Comparison of ENCODE assay signal across 13 cellular contexts in the genomic region with DNA sequence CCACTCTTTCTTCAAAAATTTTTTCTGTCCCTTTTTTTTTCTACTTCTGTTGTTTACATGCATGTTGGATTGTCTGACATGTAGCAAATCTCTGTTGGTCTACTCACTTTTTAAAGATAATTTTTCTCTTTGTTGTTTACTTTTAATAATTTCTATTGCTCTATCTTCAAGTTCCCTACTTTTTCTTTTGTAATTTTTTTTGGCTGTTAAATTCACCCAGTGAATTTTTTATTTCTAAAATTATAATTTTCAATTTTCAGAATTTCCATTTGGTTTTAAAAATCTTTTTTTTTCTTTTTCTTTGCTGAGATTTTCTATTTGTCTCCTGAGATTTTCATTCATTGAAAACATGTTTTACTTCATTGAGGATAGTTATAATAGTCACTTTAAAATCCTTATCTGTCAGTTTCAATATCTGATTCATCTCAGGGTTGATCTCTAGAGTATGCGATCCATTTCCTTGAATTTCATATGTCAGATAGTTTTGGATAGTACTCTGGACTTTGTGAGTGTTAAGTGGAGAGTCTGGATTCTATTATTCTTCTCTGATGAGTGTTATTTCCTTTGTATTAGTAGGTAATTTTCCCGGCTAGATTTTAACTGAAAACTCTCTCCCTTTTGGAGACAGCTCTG. TPM values are rescaled to one million over a fixed set of nuclear protein-coding genes. Genes with fewer than 3 reads are reported as not detected.
A peak's percentile ranks its signal among the peaks of the same experiment; 100 is the strongest.
DNase-seq lines count a peak whose midpoint lies in the region; ATAC-seq and TF ChIP-seq lines count a peak whose summit lies in the region.
"Had no signal": no experiment of that assay in that cellular context is flagged by ENCODE, and none has a peak within 500 bp of the region (broad histone marks: within the 10 kb centered on the region; RNA-seq: fewer than 3 reads in every experiment).

No MANE protein-coding gene starts in this region.

- CTCF ChIA-PET in IMR-90 (lab: Yijun Ruan, JAX), result no interaction called here

- H3K9me1 ChIP-seq in IMR-90 (ENCODE audit: insufficient read depth, low read length), result no peaks in the 10 kb centered on the region

- H2BK120ac ChIP-seq in IMR-90 (ENCODE audit: low read depth, low read length), result peak overlapping the region; percentile 96; the same call in 1 of the 2 replicates

- peaks cover 8% of the 10 kb centered on the region for H3K36me3 Mint-ChIP-seq in T-helper 1 cell treated with Interleukin-12 subunit alpha and Interleukin-12 subunit beta and Interleukin-4 antibody, amounts not matched to agents 30 μg/mL and 1 μg/mL, for 36 hours (ENCODE audit: low read depth)
- H3K36me3 Mint-ChIP-seq in activated naive CD8-positive, alpha-beta T cell treated with anti-CD3 and anti-CD28 coated beads, Interleukin-2, amount 50 U/mL, for 24 hours (ENCODE audit: low read depth), result peaks cover 13% of the 10 kb centered on the region
- H3K36me3 Mint-ChIP-seq in natural killer cell treated with Interleukin-12 subunit alpha and Interleukin-12 subunit beta and Interleukin-15 and Interleukin-18, amount 100 ng/mL, for 72 hours, result peaks cover 7% of the 10 kb centered on the region

- H3K9me3 ChIP-seq in IMR-90 (ENCODE audit: control insufficient read depth, insufficient read depth, low read length), result no peaks in the 10 kb centered on the region
- H3K9me3 ChIP-seq: heart right ventricle, left lung had no signal

- H4K91ac ChIP-seq in IMR-90 (ENCODE audit: insufficient read depth, low read depth, low read length), result peak overlapping the region; percentile 98; the same call in 1 of the 2 replicates

- in situ Hi-C loops in IMR-90 (cut with MboI; ENCODE audit: low sequenced_read_pairs), result loop anchor here (10.0 kb wide), 1 partner anchor 405 kb away; no protein-coding TSS in a partner anchor

- peaks cover 32% of the 10 kb centered on the region for H3K27me3 Mint-ChIP-seq in T-helper 1 cell treated with Interleukin-12 subunit alpha and Interleukin-12 subunit beta and Interleukin-4 antibody, amounts not matched to agents 30 μg/mL and 1 μg/mL, for 36 hours (ENCODE audit: low read depth)
- peaks cover 21% of the 10 kb centered on the region for H3K27me3 Mint-ChIP-seq in activated naive CD8-positive, alpha-beta T cell treated with anti-CD3 and anti-CD28 coated beads, Interleukin-2, amount 50 U/mL, for 24 hours
- H3K27me3 Mint-ChIP-seq in natural killer cell treated with Interleukin-12 subunit alpha and Interleukin-12 subunit beta and Interleukin-15 and Interleukin-18, amount 100 ng/mL, for 72 hours, result peaks cover 18 to 24% of the 10 kb centered on the region in 2 donors

- peaks cover 30% of the 10 kb centered on the region for H3K4me1 Mint-ChIP-seq in T-helper 1 cell treated with Interleukin-12 subunit alpha and Interleukin-12 subunit beta and Interleukin-4 antibody, amounts not matched to agents 30 μg/mL and 1 μg/mL, for 36 hours (ENCODE audit: low read depth)
- H3K4me1 Mint-ChIP-seq in activated naive CD8-positive, alpha-beta T cell treated with anti-CD3 and anti-CD28 coated beads, Interleukin-2, amount 50 U/mL, for 24 hours, result peaks cover 37% of the 10 kb centered on the region
- peaks cover 24 to 33% of the 10 kb centered on the region in 2 donors for H3K4me1 Mint-ChIP-seq in natural killer cell treated with Interleukin-12 subunit alpha and Interleukin-12 subunit beta and Interleukin-15 and Interleukin-18, amount 100 ng/mL, for 72 hours (ENCODE audit: low read depth in 2 of 2)

- no peak overlapping the region for H2AK5ac ChIP-seq in IMR-90 (ENCODE audit: low read depth, low read length)

- intact Hi-C loops in IMR-90 (cut with micrococcal nuclease) (loop anchor here (5.0 to 10.0 kb wide), 2 partner anchors 118 to 415 kb away; partner anchors contain the start of gene ARPC5), left colon (cut with DNase I, micrococcal nuclease) (no loop called here)

- H3K14ac ChIP-seq in IMR-90 (replicated peaks; ENCODE audit: low read depth, low read length), result no peak overlapping the region

- H3K27ac ChIP-seq in IMR-90 (ENCODE audit: insufficient read depth, low read length), result no peak overlapping the region

- WGBS in IMR-90 (ENCODE audit: extremely low coverage in 2 of 2, insufficient read length in 1 of 2), 2 experiments, result no CpG with 5 or more reads among the region's 2 CpGs

- no peaks in the 10 kb centered on the region for H3K27me3 ChIP-seq in IMR-90 (ENCODE audit: control insufficient read depth, insufficient read depth, low read length)
- H3K27me3 ChIP-seq: left lung had no signal

- 0 out of 3 replicates have a peak overlapping the region, but pooled peaks have one; percentile 95 for H2BK15ac ChIP-seq in IMR-90 (ENCODE audit: low read depth, low read length)

- H3K4me2 ChIP-seq in IMR-90 (ENCODE audit: low read depth, low read length), result no peak overlapping the region

- no peak for TF ChIP-seq RAD21 in IMR-90 (IDR thresholded peaks at IDR 0.05; ENCODE audit: low read length)

- H3K4ac ChIP-seq in IMR-90 (ENCODE audit: low read depth, low read length), result peak overlapping the region; percentile 97; the same call in 1 of the 2 replicates

- H4K5ac ChIP-seq in IMR-90 (ENCODE audit: low read depth, low read length), result peak overlapping the region; percentile 99; the same call in 1 of the 2 replicates

- H3K9me3 Mint-ChIP-seq in T-helper 1 cell treated with Interleukin-12 subunit alpha and Interleukin-12 subunit beta and Interleukin-4 antibody, amounts not matched to agents 30 μg/mL and 1 μg/mL, for 36 hours, result no peaks in the 10 kb centered on the region
- H3K9me3 Mint-ChIP-seq in activated naive CD8-positive, alpha-beta T cell treated with anti-CD3 and anti-CD28 coated beads, Interleukin-2, amount 50 U/mL, for 24 hours, result no peaks in the 10 kb centered on the region
- H3K9me3 Mint-ChIP-seq in natural killer cell treated with Interleukin-12 subunit alpha and Interleukin-12 subunit beta and Interleukin-15 and Interleukin-18, amount 100 ng/mL, for 72 hours, result no peaks in the 10 kb centered on the region

- 0 out of 2 replicates have a peak overlapping the region, but pooled peaks have one; percentile 93 for H3K23ac ChIP-seq in IMR-90 (ENCODE audit: low read depth, low read length)

- H3K4me3 Mint-ChIP-seq in T-helper 1 cell treated with Interleukin-12 subunit alpha and Interleukin-12 subunit beta and Interleukin-4 antibody, amounts not matched to agents 30 μg/mL and 1 μg/mL, for 36 hours, result peak overlapping the region; percentile 32
- no peak overlapping the region for H3K4me3 Mint-ChIP-seq in activated naive CD8-positive, alpha-beta T cell treated with anti-CD3 and anti-CD28 coated beads, Interleukin-2, amount 50 U/mL, for 24 hours
- H3K4me3 Mint-ChIP-seq in natural killer cell treated with Interleukin-12 subunit alpha and Interleukin-12 subunit beta and Interleukin-15 and Interleukin-18, amount 100 ng/mL, for 72 hours, result peak overlapping the region; percentile 93

- peak overlapping the region; percentile 98; the same call in 1 of the 2 replicates for H3K56ac ChIP-seq in IMR-90 (ENCODE audit: extremely low read depth, insufficient read depth, low read length)

- dilution Hi-C loops in IMR-90 (cut with HindIII; ENCODE audit: low sequenced_read_pairs, unreplicated experiment), result no loop called here

- H3K4me3 ChIP-seq in IMR-90 (ENCODE audit: insufficient read depth, low read depth, low read length), result no peak overlapping the region
- H3K4me3 ChIP-seq: left lung had no signal

- peaks cover 2% of the 10 kb centered on the region; the same call in 1 of the 2 replicates for H3K36me3 ChIP-seq in IMR-90 (ENCODE audit: control insufficient read depth, insufficient read depth, low read length)

- no peak overlapping the region for H3K27ac Mint-ChIP-seq in T-helper 1 cell treated with Interleukin-12 subunit alpha and Interleukin-12 subunit beta and Interleukin-4 antibody, amounts not matched to agents 30 μg/mL and 1 μg/mL, for 36 hours
- H3K27ac Mint-ChIP-seq in activated naive CD8-positive, alpha-beta T cell treated with anti-CD3 and anti-CD28 coated beads, Interleukin-2, amount 50 U/mL, for 24 hours, result peak overlapping the region; percentile 11
- H3K27ac Mint-ChIP-seq in natural killer cell treated with Interleukin-12 subunit alpha and Interleukin-12 subunit beta and Interleukin-15 and Interleukin-18, amount 100 ng/mL, for 72 hours, result peak overlapping the region; percentile 95 to 98

- H3K4me1 ChIP-seq in IMR-90 (ENCODE audit: control insufficient read depth, insufficient read depth, low read length), result peaks cover 10% of the 10 kb centered on the region; the same call in 1 of the 2 replicates

- H4K8ac ChIP-seq in IMR-90 (ENCODE audit: low read depth in 2 of 2, low read length in 2 of 2), result peak overlapping the region; percentile 96; a peak in 3 of 4 replicates

- no peaks in the 10 kb centered on the region for H4K20me1 ChIP-seq in IMR-90 (ENCODE audit: insufficient read depth, low read length)

- H3K9ac ChIP-seq in IMR-90 (ENCODE audit: low read depth, low read length), result peak overlapping the region; percentile 99; the same call in 1 of the 2 replicates

- no peak for TF ChIP-seq POLR2A in IMR-90 (IDR thresholded peaks at IDR 0.05; ENCODE audit: low read depth, low read length)

- H3K18ac ChIP-seq in IMR-90 (ENCODE audit: low read depth, low read length), result peak overlapping the region; percentile 88; the same call in 1 of the 2 replicates

- peak overlapping the region; percentile 93 for H2BK5ac ChIP-seq in IMR-90 (ENCODE audit: low read depth, low read length, poor library complexity, severe bottlenecking)

- H3K79me1 ChIP-seq in IMR-90 (ENCODE audit: low read depth in 1 of 2, low read length in 2 of 2), result peaks cover 14 to 35% of the 10 kb centered on the region in 2 experiments

- no peak for DNase-seq in T-helper 1 cell
- DNase-seq in IMR-90, result no peak
- no peak for DNase-seq in activated naive CD8-positive, alpha-beta T cell treated with anti-CD3 and anti-CD28 coated beads, Interleukin-2, amount 50 U/mL, for 24 hours
- DNase-seq in natural killer cell treated with Interleukin-12 subunit alpha and Interleukin-12 subunit beta and Interleukin-15 and Interleukin-18, amount 100 ng/mL, for 72 hours (ENCODE audit: low spot score), result no peak
- no peak for DNase-seq in activated CD8-positive, alpha-beta memory T cell treated with anti-CD3 and anti-CD28 coated beads, Interleukin-2, amount 50 U/mL, for 48 hours
- DNase-seq in left colon, result no peak
- DNase-seq: activated CD4-positive, CD25-positive, alpha-beta regulatory T cell; activated effector memory CD4-positive, alpha-beta T cell treated with anti-CD3 and anti-CD28 coated beads, Interleukin-2, amount 50 U/mL, for 16 hours; cerebellar nuclear complex; heart right ventricle; left lung had no signal

- no peak for ATAC-seq in IMR-90 (ENCODE audit: low read depth)
- ATAC-seq in activated naive CD8-positive, alpha-beta T cell treated with anti-CD3 and anti-CD28 coated beads, Interleukin-2, amount 50 U/mL, for 24 hours, result no peak
- no peak for ATAC-seq in natural killer cell treated with Interleukin-12 subunit alpha and Interleukin-12 subunit beta and Interleukin-15 and Interleukin-18, amount 100 ng/mL, for 72 hours
- ATAC-seq in left colon, result no peak
- ATAC-seq in HG03342 (IDR thresholded peaks at IDR 0.05; ENCODE audit: unreplicated experiment), result no peak
- ATAC-seq: left lung had no signal

- H2BK20ac ChIP-seq in IMR-90 (ENCODE audit: low read depth, low read length), result peak overlapping the region; percentile 91; the same call in 1 of the 2 replicates

- no peak for TF ChIP-seq CTCF in IMR-90 (conservative IDR thresholded peaks at IDR 0.05; ENCODE audit: low read depth, low read length)

- POLR2A ChIA-PET in IMR-90 (lab: Charles Lee; ENCODE audit: unreplicated experiment), result interaction anchor here (1.6 kb wide), 1 partner anchor 8 kb away, joined by 8 read pairs; no protein-coding TSS in a partner anchor

- H2AK9ac ChIP-seq in IMR-90 (replicated peaks; ENCODE audit: low read depth, low read length, poor library complexity), result no peak overlapping the region

- no peak overlapping the region for H2AFZ ChIP-seq in IMR-90 (replicated peaks; ENCODE audit: low read length, poor library complexity)

- BruUV-seq in IMR-90 (replicated peaks; lab: Mats Ljungman, UMichigan), result no TSS peak

RNA-seq across cellular contexts. Expression of gene TSEN15, which starts 1.6 kb away (rescaled TPM):
- total RNA-seq in IMR-90 (2012; rRNA removed), result 45.0 and 80.3 TPM in 2 replicates
- polyA plus RNA-seq in IMR-90 (2012; rRNA removed), result 26.7 and 32.4 TPM in 2 replicates
- polyA plus RNA-seq in IMR-90 (2012; cell fraction: cytosol; rRNA removed), result 59.8 and 60.1 TPM in 2 replicates
- polyA plus RNA-seq in IMR-90 (2012; cell fraction: nucleus; rRNA removed; ENCODE audit: low replicate concordance), result 18.1 and 26.0 TPM in 2 replicates
- 10 to 100 TPM; 40.2 to 42.6 TPM for total RNA-seq in natural killer cell treated with Interleukin-12 subunit alpha and Interleukin-12 subunit beta and Interleukin-15 and Interleukin-18, amount 100 ng/mL, for 72 hours
- total RNA-seq in left colon, result 10 to 100 TPM in 1 of 2 donors, 1 to 10 TPM in 1; 9.5 to 11.1 TPM

RNA-seq across cellular contexts. Expression of gene COLGALT2, which starts 12.4 kb away (rescaled TPM):
- 2.3 and 3.3 TPM in 2 replicates for total RNA-seq in IMR-90 (2012; rRNA removed)
- 4.1 and 4.2 TPM in 2 replicates for polyA plus RNA-seq in IMR-90 (2012; rRNA removed)
- polyA plus RNA-seq in IMR-90 (2012; cell fraction: cytosol; rRNA removed), result 1.9 and 2.2 TPM in 2 replicates
- polyA plus RNA-seq in IMR-90 (2012; cell fraction: nucleus; rRNA removed; ENCODE audit: low replicate concordance), result 7.8 and 14.6 TPM in 2 replicates
- 1 to 10 TPM; 3.1 to 4.9 TPM for total RNA-seq in natural killer cell treated with Interleukin-12 subunit alpha and Interleukin-12 subunit beta and Interleukin-15 and Interleukin-18, amount 100 ng/mL, for 72 hours
- total RNA-seq in left colon, result under 1 TPM; 0.12 to 0.64 TPM
